In the genomic region with DNA sequence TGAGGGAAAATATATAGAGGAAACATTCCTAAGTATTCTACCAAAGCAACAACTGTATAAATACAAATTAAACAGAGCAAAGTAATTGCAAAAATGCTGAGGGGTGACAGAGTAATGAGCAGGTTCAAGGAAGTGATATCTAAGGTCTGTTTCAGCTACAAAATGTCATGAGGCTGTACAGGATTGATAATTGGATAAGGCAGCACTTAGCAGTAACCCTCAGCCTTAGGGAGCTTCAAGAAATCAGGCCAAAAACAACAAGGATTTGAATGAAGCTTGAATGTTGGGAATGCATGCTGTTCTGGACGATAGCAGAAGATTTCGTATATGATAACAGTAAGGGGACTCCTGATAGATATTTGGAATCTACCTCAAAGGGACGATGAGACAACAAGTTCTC, we compare ENCODE assay signal across 17 cellular contexts.
DNase-seq lines count a peak whose midpoint lies in the region; ATAC-seq and TF ChIP-seq lines count a peak whose summit lies in the region.
"Had no signal": no experiment of that assay in that cellular context is flagged by ENCODE, and none has a peak within 500 bp of the region (broad histone marks: within the 10 kb centered on the region; RNA-seq: fewer than 3 reads in every experiment).

No MANE protein-coding gene starts in this region.

- no peaks in the 10 kb centered on the region for H3K9me3 Mint-ChIP-seq in mesothelial cell of epicardium
- H3K9me3 Mint-ChIP-seq: CD8-positive, alpha-beta T cell; GM23338; IgD-negative memory B cell had no signal

- H3K4me1 ChIP-seq in foreskin keratinocyte, result peaks cover 25% of the 10 kb centered on the region

- no peaks in the 10 kb centered on the region for H3K27me3 ChIP-seq in foreskin keratinocyte

- H3K4me3 Mint-ChIP-seq in mesothelial cell of epicardium, result no peak overlapping the region
- H3K4me3 Mint-ChIP-seq: CD14-positive monocyte; CD8-positive, alpha-beta T cell; GM23338; IgD-negative memory B cell had no signal

- intact Hi-C loops in cardiac septum (cut with DNase I), result no loop called here

- no peaks in the 10 kb centered on the region for H3K36me3 Mint-ChIP-seq in mesothelial cell of epicardium
- H3K36me3 Mint-ChIP-seq: CD14-positive monocyte; CD8-positive, alpha-beta T cell; IgD-negative memory B cell had no signal

- no peak for ATAC-seq in foreskin keratinocyte
- ATAC-seq: CD8-positive, alpha-beta T cell; GM12878; GM23338 had no signal

- H3K4me1 Mint-ChIP-seq in mesothelial cell of epicardium, result peaks cover 89% of the 10 kb centered on the region
- H3K4me1 Mint-ChIP-seq: CD14-positive monocyte, IgD-negative memory B cell had no signal

- H3K27me3 Mint-ChIP-seq in mesothelial cell of epicardium (ENCODE audit: low read depth), result no peaks in the 10 kb centered on the region

- no peak for TF ChIP-seq CTCF in mesothelial cell of epicardium (IDR thresholded peaks at IDR 0.05; ENCODE audit: unreplicated experiment)
- no peak for TF ChIP-seq CTCF in foreskin keratinocyte (conservative IDR thresholded peaks at IDR 0.05)

- peak overlapping the region; percentile 75 for H3K27ac Mint-ChIP-seq in mesothelial cell of epicardium
- H3K27ac Mint-ChIP-seq: CD14-positive monocyte; CD8-positive, alpha-beta T cell; GM23338; IgD-negative memory B cell had no signal

- no peak overlapping the region for H3K27ac ChIP-seq in foreskin keratinocyte
- H3K27ac ChIP-seq: 22Rv1 had no signal

- peak; percentile 23 for DNase-seq in NCI-H82 (lab: John Stamatoyannopoulos, UW)
- no peak for DNase-seq in NCI-H82 treated with DMSO at 0.1 percent for 48 hours (lab: John Stamatoyannopoulos, UW; ENCODE audit: unreplicated experiment)
- DNase-seq in astrocyte of the hippocampus (ENCODE audit: low read depth, low spot score), result peak; percentile 43
- no peak for DNase-seq in mesothelial cell of epicardium (ENCODE audit: low spot score in 2 of 2, unreplicated experiment in 2 of 2)
- DNase-seq in cardiac septum (ENCODE audit: low spot score), result no peak
- no peak for DNase-seq in NCI-H510A (lab: John Stamatoyannopoulos, UW)
- no peak for DNase-seq in D341Med (ENCODE audit: low spot score)
- no peak for DNase-seq in foreskin keratinocyte
- DNase-seq: CD8-positive, alpha-beta T cell; COR-L47; DND-41; H7 had no signal

Comparison
In these comparisons a context has a peak if more than half of its experiments do, and no peak if none do; other contexts are left out.
1. DNase-seq: peak in NCI-H82 (single experiment) and astrocyte of the hippocampus (single experiment); none in NCI-H82 treated with DMSO at 0.1 percent for 48 hours (single experiment), mesothelial cell of epicardium (0 of 2), cardiac septum (single experiment), NCI-H510A (single experiment), D341Med (single experiment) and foreskin keratinocyte (0 of 2).